Comparison of ENCODE assay signal across 1 cellular context in the genomic region with DNA sequence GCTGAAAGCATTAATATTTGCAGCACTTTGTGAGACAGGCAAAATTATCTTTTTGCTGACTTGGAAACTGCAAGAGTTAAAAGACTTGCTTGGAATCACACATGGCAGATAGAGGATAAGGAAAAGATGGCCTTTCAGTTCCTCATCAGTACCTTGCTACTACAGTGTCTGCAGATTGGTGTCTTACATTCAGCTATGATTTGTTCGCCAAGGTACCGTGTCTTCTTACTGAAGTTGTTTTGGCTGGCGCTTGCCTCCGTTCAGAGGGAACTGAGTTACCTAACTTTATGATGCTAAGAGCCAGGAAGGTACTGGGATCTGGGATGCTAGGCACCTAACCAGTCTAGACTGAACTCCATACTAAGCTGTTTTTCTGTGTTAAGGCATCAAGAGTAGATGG.
TF ChIP-seq lines count a peak whose summit lies in the region.

No MANE protein-coding gene starts in this region.

TF ChIP-seq in endothelial cell of umbilical vein, 7 proteins besides CTCF, POLR2A, EP300 and RAD21:
- no peak for TF ChIP-seq GATA2 (IDR thresholded peaks at IDR 0.05; ENCODE audit: insufficient read depth, insufficient read length, low read depth, low read length)
